8 cellular contexts compared by ENCODE assay signal in genomic region chr16:56281256-56281805, GRCh38.
A peak's percentile ranks its signal among the peaks of the same experiment; 100 is the strongest.
DNase-seq lines count a peak whose midpoint lies in the region; ATAC-seq and TF ChIP-seq lines count a peak whose summit lies in the region.

No MANE protein-coding gene starts in this region.

- peaks cover 4% of the 10 kb centered on the region for H3K27me3 Mint-ChIP-seq in memory B cell
- peaks cover 0 to 3% (median 0%) of the 10 kb centered on the region in 5 donors for H3K27me3 Mint-ChIP-seq in naive thymus-derived CD4-positive, alpha-beta T cell

- H3K27ac ChIP-seq in brain microvascular endothelial cell = no peak overlapping the region
- no peak overlapping the region for H3K27ac ChIP-seq in naive thymus-derived CD4-positive, alpha-beta T cell (ENCODE audit: low read depth, low read length)

- H3K4me3 ChIP-seq in brain microvascular endothelial cell (ENCODE audit: low read depth, low read length) = no peak overlapping the region
- H3K4me3 ChIP-seq in naive thymus-derived CD4-positive, alpha-beta T cell (ENCODE audit: low read length) = no peak overlapping the region

- intact Hi-C loops in naive thymus-derived CD4-positive, alpha-beta T cell (cut with micrococcal nuclease) = loop anchor here in 1 of 2 donors (1.0 to 5.0 kb wide), 2 partner anchors 79 to 337 kb away; no protein-coding TSS in a partner anchor

- peaks cover 0 to 29% of the 10 kb centered on the region in 2 donors for H3K4me1 ChIP-seq in naive thymus-derived CD4-positive, alpha-beta T cell (ENCODE audit: control insufficient read depth in 2 of 2, insufficient read depth in 2 of 2, low read length in 2 of 2)

- peaks cover 25% of the 10 kb centered on the region for H3K4me1 Mint-ChIP-seq in memory B cell
- peaks cover 7 to 30% (median 13%) of the 10 kb centered on the region in 7 donors for H3K4me1 Mint-ChIP-seq in naive thymus-derived CD4-positive, alpha-beta T cell

- in situ Hi-C loops in brain microvascular endothelial cell (cut with HindIII; ENCODE audit: low pct_ligation_motif_present, low sequenced_read_pairs) = no loop called here

- H3K36me3 Mint-ChIP-seq in memory B cell = no peaks in the 10 kb centered on the region
- H3K36me3 Mint-ChIP-seq in naive thymus-derived CD4-positive, alpha-beta T cell = no peaks in the 10 kb centered on the region

- ATAC-seq in memory B cell (ENCODE audit: low read depth) (no peak), HG02973 (IDR thresholded peaks at IDR 0.05; ENCODE audit: unreplicated experiment) (no peak), HG03280 (IDR thresholded peaks at IDR 0.05; ENCODE audit: unreplicated experiment) (no peak)
- ATAC-seq in naive thymus-derived CD4-positive, alpha-beta T cell = no peak

- no peak overlapping the region for H3K4me3 Mint-ChIP-seq in memory B cell
- no peak overlapping the region for H3K4me3 Mint-ChIP-seq in naive thymus-derived CD4-positive, alpha-beta T cell

- H3K27me3 ChIP-seq in brain microvascular endothelial cell (replicated peaks) = no peaks in the 10 kb centered on the region
- no peaks in the 10 kb centered on the region for H3K27me3 ChIP-seq in naive thymus-derived CD4-positive, alpha-beta T cell (ENCODE audit: control insufficient read depth in 2 of 2, insufficient read depth in 2 of 2, low read length in 2 of 2)

- TF ChIP-seq CTCF in brain microvascular endothelial cell (IDR thresholded peaks at IDR 0.05; ENCODE audit: low read depth, low read length, missing control alignments) = peak; percentile 68

- H3K9me3 Mint-ChIP-seq in memory B cell = no peaks in the 10 kb centered on the region
- no peaks in the 10 kb centered on the region for H3K9me3 Mint-ChIP-seq in naive thymus-derived CD4-positive, alpha-beta T cell

- no peaks in the 10 kb centered on the region for H3K36me3 ChIP-seq in brain microvascular endothelial cell (replicated peaks)
- no peaks in the 10 kb centered on the region for H3K36me3 ChIP-seq in naive thymus-derived CD4-positive, alpha-beta T cell (ENCODE audit: control insufficient read depth in 2 of 3, insufficient read depth in 3 of 3, low read length in 3 of 3)

- POLR2A ChIA-PET in naive thymus-derived CD4-positive, alpha-beta T cell (lab: Charles Lee) = no interaction called here

- H3K9me3 ChIP-seq in naive thymus-derived CD4-positive, alpha-beta T cell (ENCODE audit: control insufficient read depth in 2 of 3, low read length in 3 of 3) = no peaks in the 10 kb centered on the region

- peak overlapping the region; percentile 4 for H3K27ac Mint-ChIP-seq in memory B cell
- peak overlapping the region in 1 of 9 donors; percentile 62 for H3K27ac Mint-ChIP-seq in naive thymus-derived CD4-positive, alpha-beta T cell

- DNase-seq in ELR (ENCODE audit: low read depth) (peak; percentile 54), Kasumi-1 (lab: John Stamatoyannopoulos, UW) (peak; percentile 19 to 20), brain microvascular endothelial cell (peak; percentile 11), memory B cell (ENCODE audit: low spot score in 2 of 2) (no peak), GOT3 (lab: John Stamatoyannopoulos, UW) (no peak)
- DNase-seq in naive thymus-derived CD4-positive, alpha-beta T cell = no peak

- CTCF ChIA-PET in naive thymus-derived CD4-positive, alpha-beta T cell (lab: Charles Lee) = interaction anchor here (0.6 kb wide), 1 partner anchor 95 kb away, joined by 3 read pairs; no protein-coding TSS in a partner anchor

Comparison
In these comparisons a context has a peak if more than half of its experiments do, and no peak if none do; other contexts are left out.
1. DNase-seq: peak in ELR (single experiment), Kasumi-1 (2 of 2) and brain microvascular endothelial cell (single experiment); none in memory B cell (0 of 2), naive thymus-derived CD4-positive, alpha-beta T cell (0 of 9) and GOT3 (single experiment).